12 cellular contexts compared by ENCODE assay signal in genomic region chr17:48545539-48545938, GRCh38. TPM values are rescaled to one million over a fixed set of nuclear protein-coding genes. Genes with fewer than 3 reads are reported as not detected.
DNase-seq lines count a peak whose midpoint lies in the region; ATAC-seq and TF ChIP-seq lines count a peak whose summit lies in the region.
"Had no signal": no experiment of that assay in that cellular context is flagged by ENCODE, and none has a peak within 500 bp of the region (broad histone marks: within the 10 kb centered on the region; RNA-seq: fewer than 3 reads in every experiment).

No MANE protein-coding gene starts in this region.

- no peaks in the 10 kb centered on the region for H3K9me3 Mint-ChIP-seq in activated naive CD4-positive, alpha-beta T cell treated with anti-CD3 and anti-CD28 coated beads, Interleukin-2, amount 10 ng/mL, durations not matched to agents 7 days and 5 days

- H3K36me3 ChIP-seq in mesenchymal stem cell (ENCODE audit: control insufficient read depth in 1 of 2, insufficient read depth in 2 of 2, low read depth in 1 of 2, low read length in 2 of 2) (peaks cover 24 to 34% of the 10 kb centered on the region in 2 experiments), transverse colon (no peaks in the 10 kb centered on the region)
- H3K36me3 ChIP-seq: BE2C had no signal

- peak overlapping the region; percentile 73 for H2AK5ac ChIP-seq in mesenchymal stem cell (ENCODE audit: low read length, severe bottlenecking)

- H3K14ac ChIP-seq in mesenchymal stem cell (ENCODE audit: low read length in 2 of 2): peak overlapping the region in 1 of 2 experiments; percentile 68

- no peak overlapping the region for H2AFZ ChIP-seq in mesenchymal stem cell (ENCODE audit: low read depth, low read length)

- H3K4ac ChIP-seq in mesenchymal stem cell (ENCODE audit: low read depth in 1 of 2, low read length in 2 of 2): peak overlapping the region in 1 of 2 experiments; percentile 97

- no peak for ATAC-seq in GM18520 (IDR thresholded peaks at IDR 0.05; ENCODE audit: unreplicated experiment)

- H3K9ac ChIP-seq in mesenchymal stem cell (ENCODE audit: low read length): peak overlapping the region; percentile 100

- no peaks in the 10 kb centered on the region for H3K79me1 ChIP-seq in mesenchymal stem cell (replicated peaks; ENCODE audit: low read length, poor library complexity, severe bottlenecking)

- no peak overlapping the region for H2BK5ac ChIP-seq in mesenchymal stem cell (ENCODE audit: low read depth, low read length, poor library complexity, severe bottlenecking)

- peaks cover 75% of the 10 kb centered on the region for H3K27me3 Mint-ChIP-seq in activated naive CD4-positive, alpha-beta T cell treated with anti-CD3 and anti-CD28 coated beads, Interleukin-2, amount 10 ng/mL, durations not matched to agents 7 days and 5 days

- H3K4me1 Mint-ChIP-seq in activated naive CD4-positive, alpha-beta T cell treated with anti-CD3 and anti-CD28 coated beads, Interleukin-2, amount 10 ng/mL, durations not matched to agents 7 days and 5 days: peaks cover 67% of the 10 kb centered on the region

- no peak for DNase-seq in activated naive CD4-positive, alpha-beta T cell treated with anti-CD3 and anti-CD28 coated beads, Interleukin-2, amount 10 ng/mL, durations not matched to agents 7 days and 5 days
- DNase-seq in activated naive CD4-positive, alpha-beta T cell treated with anti-CD3 and anti-CD28 coated beads, Interleukin-2, amount 50 U/mL, for 16 hours: no peak
- peak; percentile 17 for DNase-seq in astrocyte of the hippocampus (ENCODE audit: low read depth, low spot score)
- DNase-seq in mesenchymal stem cell: peak; percentile 40
- DNase-seq in transverse colon: no peak
- DNase-seq in NCI-H2171 treated with DMSO at 0.1 percent for 48 hours (lab: John Stamatoyannopoulos, UW): no peak
- DNase-seq in SKM-1 treated with dmso at 0.1 percent for 144 hours (lab: John Stamatoyannopoulos, UW; ENCODE audit: unreplicated experiment): no peak
- DNase-seq: BE2C, cerebellar nuclear complex, NCI-H226, small intestine had no signal

- H4K8ac ChIP-seq in mesenchymal stem cell (ENCODE audit: low read length): no peak overlapping the region

- H3K4me1 ChIP-seq in mesenchymal stem cell (ENCODE audit: control insufficient read depth, insufficient read depth, low read depth, low read length) (peaks cover 23% of the 10 kb centered on the region), transverse colon (peaks cover 22 to 76% (median 35%) of the 10 kb centered on the region in 4 donors)
- H3K4me1 ChIP-seq: BE2C had no signal

- intact Hi-C loops in transverse colon (cut with DNase I; ENCODE audit: low total_unique reads): no loop called here

- no peak overlapping the region for H4K91ac ChIP-seq in mesenchymal stem cell (ENCODE audit: low read length)

- peaks cover 23% of the 10 kb centered on the region for H3K36me3 Mint-ChIP-seq in activated naive CD4-positive, alpha-beta T cell treated with anti-CD3 and anti-CD28 coated beads, Interleukin-2, amount 10 ng/mL, durations not matched to agents 7 days and 5 days

- 75% methylated on average over 1 of the region's 1 CpG for WGBS in mesenchymal stem cell
- WGBS in transverse colon (ENCODE audit: low coverage in 1 of 2), 2 donors: 89% methylated on average over 1 of the region's 1 CpG; no CpG with 5 or more reads in 1 of the 2 donors

- peak overlapping the region; percentile 1 to 86 for H3K18ac ChIP-seq in mesenchymal stem cell (ENCODE audit: low read depth in 1 of 2, low read length in 2 of 2)

- H2BK120ac ChIP-seq in mesenchymal stem cell (ENCODE audit: low read depth, low read length): no peak overlapping the region

- TF ChIP-seq POLR2A in transverse colon (IDR thresholded peaks at IDR 0.05): no peak

- H3K27me3 ChIP-seq in mesenchymal stem cell (ENCODE audit: control insufficient read depth in 1 of 2, insufficient read depth in 1 of 2, low read length in 2 of 2): no peaks in the 10 kb centered on the region
- peaks cover 17% of the 10 kb centered on the region for H3K27me3 ChIP-seq in transverse colon

- peak overlapping the region; percentile 9 for H3K4me2 ChIP-seq in mesenchymal stem cell (ENCODE audit: low read length, poor library complexity, severe bottlenecking)

- no peak overlapping the region for H2BK15ac ChIP-seq in mesenchymal stem cell (ENCODE audit: low read depth, poor library complexity, severe bottlenecking)

- H3K4me3 ChIP-seq in mesenchymal stem cell (ENCODE audit: insufficient read depth in 1 of 2, low read depth in 1 of 2, low read length in 2 of 2): peak overlapping the region in 1 of 2 experiments; percentile 97
- no peak overlapping the region for H3K4me3 ChIP-seq in transverse colon

- CTCF ChIA-PET in activated naive CD4-positive, alpha-beta T cell treated with anti-CD3 and anti-CD28 coated beads, Interleukin-2, amount 10 ng/mL, durations not matched to agents 7 days and 5 days (lab: Charles Lee): interaction anchor here (2.1 kb wide), 1 partner anchor 53 kb away, joined by 11 read pairs; no protein-coding TSS in a partner anchor

- peak overlapping the region; percentile 100 for H3K4me3 Mint-ChIP-seq in activated naive CD4-positive, alpha-beta T cell treated with anti-CD3 and anti-CD28 coated beads, Interleukin-2, amount 10 ng/mL, durations not matched to agents 7 days and 5 days

- peak overlapping the region; percentile 22 to 97 for H2BK12ac ChIP-seq in mesenchymal stem cell (ENCODE audit: low read length in 2 of 2)

- no peak for TF ChIP-seq EP300 in transverse colon (IDR thresholded peaks at IDR 0.05; ENCODE audit: low read depth)

- H3K23ac ChIP-seq in mesenchymal stem cell (ENCODE audit: low read length in 2 of 2): peak overlapping the region in 1 of 2 experiments; percentile 89

- in situ Hi-C loops in transverse colon (cut with MboI; ENCODE audit: low pct_ligation_motif_present in 1 of 4, low pct_unique_long_range_greater_than_20kb in 1 of 4, low sequenced_read_pairs in 3 of 4): no loop called here

- peak overlapping the region; percentile 99 for H3K27ac ChIP-seq in mesenchymal stem cell (ENCODE audit: low read length, poor library complexity, severe bottlenecking)
- peak overlapping the region; percentile 89 to 95 (median 94) for H3K27ac ChIP-seq in transverse colon

- H3K9me3 ChIP-seq in mesenchymal stem cell (ENCODE audit: control insufficient read depth, low read length) (no peaks in the 10 kb centered on the region), transverse colon (no peaks in the 10 kb centered on the region)
- H3K9me3 ChIP-seq: BE2C had no signal

- H3K27ac Mint-ChIP-seq in activated naive CD4-positive, alpha-beta T cell treated with anti-CD3 and anti-CD28 coated beads, Interleukin-2, amount 10 ng/mL, durations not matched to agents 7 days and 5 days: peak overlapping the region; percentile 94

- no peak for TF ChIP-seq CTCF in transverse colon (IDR thresholded peaks at IDR 0.05)

RNA-seq across cellular contexts. Expression of gene HOXB2, which starts 0.6 kb away (rescaled TPM):
- 51.3 TPM for polyA plus RNA-seq in mesenchymal stem cell (2013, experiment 1 of 2)
- 53.0 TPM for polyA plus RNA-seq in mesenchymal stem cell (2013, experiment 2 of 2)
- total RNA-seq in transverse colon: 10 to 100 TPM in 3 of 4 donors, not detected in 1; 13.5 to 93.9 (median 13.8) TPM

RNA-seq across cellular contexts. Expression of gene HOXB1, which starts 14.7 kb away (rescaled TPM):
- polyA plus RNA-seq in mesenchymal stem cell (2013, experiment 1 of 2): not detected
- polyA plus RNA-seq in mesenchymal stem cell (2013, experiment 2 of 2): not detected
- total RNA-seq in transverse colon: not detected
- polyA plus RNA-seq: small intestine had no signal

RNA-seq across cellular contexts. Expression of gene HOXB4, which starts 32.6 kb away (rescaled TPM):
- polyA plus RNA-seq in mesenchymal stem cell (2013, experiment 1 of 2): 5.9 TPM
- polyA plus RNA-seq in mesenchymal stem cell (2013, experiment 2 of 2): 5.9 TPM
- 1 to 10 TPM in 3 of 4 donors, not detected in 1; 1.9 to 4.8 (median 2.0) TPM for total RNA-seq in transverse colon

RNA-seq across cellular contexts. Expression of gene HOXB3, which starts 44.5 kb away (rescaled TPM):
- 39.4 TPM for polyA plus RNA-seq in mesenchymal stem cell (2013, experiment 1 of 2)
- 35.7 TPM for polyA plus RNA-seq in mesenchymal stem cell (2013, experiment 2 of 2)
- 10 to 100 TPM; 25.7 to 57.1 (median 34.9) TPM for total RNA-seq in transverse colon

RNA-seq across cellular contexts. Expression of gene HOXB5, which starts 48.0 kb away (rescaled TPM):
- 15.0 TPM for polyA plus RNA-seq in mesenchymal stem cell (2013, experiment 1 of 2)
- polyA plus RNA-seq in mesenchymal stem cell (2013, experiment 2 of 2): 14.1 TPM
- 10 to 100 TPM; 10.5 to 35.4 (median 18.7) TPM for total RNA-seq in transverse colon

Comparison
In these comparisons a context has a peak if more than half of its experiments do, and no peak if none do; other contexts are left out.
1. DNase-seq: peak in astrocyte of the hippocampus (single experiment) and mesenchymal stem cell (single experiment); none in activated naive CD4-positive, alpha-beta T cell treated with anti-CD3 and anti-CD28 coated beads, Interleukin-2, amount 10 ng/mL, durations not matched to agents 7 days and 5 days (single experiment), activated naive CD4-positive, alpha-beta T cell treated with anti-CD3 and anti-CD28 coated beads, Interleukin-2, amount 50 U/mL, for 16 hours (single experiment), transverse colon (single experiment), NCI-H2171 treated with DMSO at 0.1 percent for 48 hours (single experiment) and SKM-1 treated with dmso at 0.1 percent for 144 hours (single experiment).